24 cellular contexts compared by ENCODE assay signal in genomic region chr17:77540531-77540930, GRCh38.
DNase-seq lines count a peak whose midpoint lies in the region; ATAC-seq, FAIRE-seq and TF ChIP-seq lines count a peak whose summit lies in the region.
"Had no signal": no experiment of that assay in that cellular context is flagged by ENCODE, and none has a peak within 500 bp of the region (broad histone marks: within the 10 kb centered on the region; RNA-seq: fewer than 3 reads in every experiment).

No MANE protein-coding gene starts in this region.

- H3K9me3 ChIP-seq in HUES64 (ENCODE audit: insufficient read depth, low read depth, low read length): no peaks in the 10 kb centered on the region
- peaks cover 5% of the 10 kb centered on the region for H3K9me3 ChIP-seq in WERI-Rb-1 (ENCODE audit: severe bottlenecking)
- H3K9me3 ChIP-seq in neural cell (ENCODE audit: low read length): no peaks in the 10 kb centered on the region
- H3K9me3 ChIP-seq: Caco-2 had no signal

- no peaks in the 10 kb centered on the region for H3F3A ChIP-seq in neural cell (ENCODE audit: insufficient read depth, low read length, poor library complexity, severe bottlenecking)

- H4K20me1 ChIP-seq in neural cell (ENCODE audit: insufficient read depth): no peaks in the 10 kb centered on the region

- H2AFZ ChIP-seq in neural cell (ENCODE audit: low read depth, low read length): no peak overlapping the region

- no peak for TF ChIP-seq RAD21 in neural cell (conservative IDR thresholded peaks at IDR 0.05)

- H3K4me1 ChIP-seq in HUES64 (ENCODE audit: insufficient read depth, low read length): peaks cover 18% of the 10 kb centered on the region
- H3K4me1 ChIP-seq: Caco-2 had no signal

- WGBS in HUES64: 66% methylated on average over 11 of the region's 11 CpGs

- H3K36me3 ChIP-seq in HUES64 (ENCODE audit: insufficient read depth, low read length): no peaks in the 10 kb centered on the region
- no peaks in the 10 kb centered on the region for H3K36me3 ChIP-seq in WERI-Rb-1
- H3K36me3 ChIP-seq in neural cell (ENCODE audit: insufficient read depth, low read length): no peaks in the 10 kb centered on the region

- DNase-seq in WERI-Rb-1 (no peak), urothelium cell line (ENCODE audit: low spot score) (no peak), SW480 (ENCODE audit: low spot score) (no peak)
- no peak for DNase-seq in effector CD8-positive, alpha-beta T cell (lab: John Stamatoyannopoulos, UW)
- DNase-seq: ACHN; AML-193; Caco-2; CD4-positive, alpha-beta T cell; DMS153; GF-D8; HCEC 1CT; KBM-7; NCI-H1105 treated with DMSO at 0.1 percent for 48 hours; NCI-H1694; NCI-H510A; NCI-H774; OCI-M1; SIG-M5 had no signal

- TF ChIP-seq CTCF in WERI-Rb-1 (IDR thresholded peaks at IDR 0.05; ENCODE audit: low read depth, low read length): no peak
- TF ChIP-seq CTCF in neural cell (IDR thresholded peaks at IDR 0.05; ENCODE audit: poor library complexity, severe bottlenecking): no peak

- no peaks in the 10 kb centered on the region for H3K9me2 ChIP-seq in neural cell (ENCODE audit: insufficient read depth, low read length)

- H3K4me3 ChIP-seq in HUES64 (ENCODE audit: low read length): 0 out of 2 replicates have a peak overlapping the region, but pooled peaks have one; percentile 8
- no peak overlapping the region for H3K4me3 ChIP-seq in WERI-Rb-1 (ENCODE audit: low read depth, low read length)
- H3K4me3 ChIP-seq in neural cell (ENCODE audit: low read length): no peak overlapping the region
- H3K4me3 ChIP-seq: GM12878 had no signal

- H3K27me3 ChIP-seq in HUES64 (ENCODE audit: insufficient read depth, low read length) (peaks cover 10% of the 10 kb centered on the region), WERI-Rb-1 (ENCODE audit: insufficient read depth, low read depth, severe bottlenecking) (no peaks in the 10 kb centered on the region), neural cell (ENCODE audit: insufficient read depth, low read depth, low read length) (no peaks in the 10 kb centered on the region)

- no peak for ATAC-seq in GM19035 (IDR thresholded peaks at IDR 0.05; ENCODE audit: unreplicated experiment)
- ATAC-seq: GM12878, SK-N-SH treated with all-trans-retinoic acid at 6 μM for 48 hours had no signal

- H3K4me2 ChIP-seq in neural cell (ENCODE audit: low read length): no peak overlapping the region

- TF ChIP-seq EP300 in neural cell (conservative IDR thresholded peaks at IDR 0.05; ENCODE audit: poor library complexity, severe bottlenecking): no peak

- H3K79me2 ChIP-seq in neural cell (replicated peaks; ENCODE audit: insufficient read depth, low read length): no peaks in the 10 kb centered on the region

- H3K27ac ChIP-seq in HUES64 (ENCODE audit: low read depth, low read length) (no peak overlapping the region), WERI-Rb-1 (peak overlapping the region; percentile 81), neural cell (ENCODE audit: low read length) (no peak overlapping the region)

- H3K9ac ChIP-seq in HUES64 (ENCODE audit: low read depth, low read length) (no peak overlapping the region), neural cell (ENCODE audit: low read length) (peak overlapping the region; percentile 6)

- peak; percentile 66 for FAIRE-seq in urothelium cell line (lab: Jason Lieb, UNC)
- FAIRE-seq: GM12878, GM19239 had no signal

TF ChIP-seq in neural cell, 6 proteins besides CTCF, POLR2A, EP300 and RAD21:
- TF ChIP-seq REST (IDR thresholded peaks at IDR 0.05; ENCODE audit: borderline replicate concordance): no peak
- TF ChIP-seq SMC3 (conservative IDR thresholded peaks at IDR 0.05; ENCODE audit: poor library complexity): no peak
